In the genomic region with DNA sequence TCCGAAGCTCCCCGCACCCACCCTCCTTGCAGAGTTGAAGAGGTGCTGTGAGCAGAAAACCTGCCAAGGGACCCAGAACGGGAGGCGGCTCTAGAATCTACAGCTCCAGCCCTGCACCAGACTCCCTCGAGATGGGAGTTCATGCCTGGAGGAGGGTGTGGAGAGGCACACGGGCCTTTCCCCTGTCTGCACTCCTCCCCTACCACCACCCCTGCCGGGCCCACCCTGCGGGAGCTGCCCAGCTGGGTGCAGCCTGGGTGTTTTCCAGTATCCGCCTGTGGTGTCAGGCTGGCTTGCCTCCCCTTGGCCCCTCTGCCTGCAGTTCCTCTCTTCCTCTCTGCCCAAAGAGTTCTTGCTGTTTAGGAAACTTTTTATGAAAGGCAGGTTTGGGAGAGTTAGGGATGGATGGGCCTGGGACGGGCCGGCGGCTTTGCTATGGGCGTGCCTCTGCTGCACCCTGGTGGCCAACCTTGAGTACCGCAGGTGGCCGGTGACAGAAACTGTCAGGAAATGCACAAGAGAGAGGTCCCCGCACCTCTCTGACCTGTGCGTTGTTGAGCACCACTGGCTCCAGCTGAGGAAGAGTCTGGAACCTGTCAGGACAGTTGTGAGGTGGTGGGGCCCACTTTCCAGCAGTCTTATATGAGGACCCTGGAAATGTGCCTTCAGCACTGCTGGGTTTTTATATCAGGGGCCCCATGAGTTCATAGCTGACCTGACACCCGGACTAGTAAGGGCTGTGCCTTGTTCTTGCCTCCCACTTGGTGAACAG, we compare ENCODE assay signal across 8 cellular contexts.
A peak's percentile ranks its signal among the peaks of the same experiment; 100 is the strongest.
DNase-seq lines count a peak whose midpoint lies in the region; ATAC-seq, FAIRE-seq and TF ChIP-seq lines count a peak whose summit lies in the region.

No MANE protein-coding gene starts in this region.

- ATAC-seq in GM18511 (IDR thresholded peaks at IDR 0.05; ENCODE audit: unreplicated experiment): no peak

- H3K4me3 Mint-ChIP-seq in type B pancreatic cell: no peak overlapping the region

- no peaks in the 10 kb centered on the region for H3K27me3 Mint-ChIP-seq in type B pancreatic cell

- H3K4me1 ChIP-seq in HUES48 (ENCODE audit: control insufficient read depth, insufficient read depth, low read length) (peaks cover 4% of the 10 kb centered on the region; the same call in 1 of the 2 replicates), SJSA1 (replicated peaks) (peaks cover 4% of the 10 kb centered on the region), parathyroid adenoma (no peaks in the 10 kb centered on the region)

- H3K27ac ChIP-seq in HUES48 (ENCODE audit: low read depth, low read length): peak overlapping the region; percentile 35
- no peak overlapping the region for H3K27ac ChIP-seq in SJSA1
- H3K27ac ChIP-seq in parathyroid adenoma: no peak overlapping the region

- no peaks in the 10 kb centered on the region for H3K9me3 ChIP-seq in HUES48 (ENCODE audit: control insufficient read depth, insufficient read depth, low read length)
- no peaks in the 10 kb centered on the region for H3K9me3 ChIP-seq in SJSA1 (replicated peaks)
- H3K9me3 ChIP-seq in parathyroid adenoma (ENCODE audit: control insufficient read depth, low read length): no peaks in the 10 kb centered on the region

- no peaks in the 10 kb centered on the region for H3K27me3 ChIP-seq in HUES48 (ENCODE audit: control insufficient read depth, insufficient read depth, low read length)
- H3K27me3 ChIP-seq in SJSA1 (replicated peaks): no peaks in the 10 kb centered on the region
- no peaks in the 10 kb centered on the region for H3K27me3 ChIP-seq in parathyroid adenoma (ENCODE audit: control insufficient read depth, insufficient read depth, low read length)

- H3K79me2 ChIP-seq in parathyroid adenoma: no peaks in the 10 kb centered on the region

- peak overlapping the region; percentile 83 for H3K27ac Mint-ChIP-seq in type B pancreatic cell

- DNase-seq in SJSA1 (ENCODE audit: low read depth in 1 of 2, low spot score in 2 of 2) (peak; percentile 82 to 86), germinal center (ENCODE audit: low spot score) (peak; percentile 85), type B pancreatic cell (ENCODE audit: extremely low spot score, unreplicated experiment) (peak; percentile 84)
- DNase-seq in activated naive CD4-positive, alpha-beta T cell (lab: John Stamatoyannopoulos, UW): peak; percentile 60 to 71 (median 64)

- H3K9ac ChIP-seq in HUES48 (ENCODE audit: low read depth, low read length) (no peak overlapping the region), parathyroid adenoma (no peak overlapping the region)

- FAIRE-seq in G401.6 (lab: Jason Lieb, UNC): peak; percentile 82

- no peak overlapping the region for H3K4me2 ChIP-seq in parathyroid adenoma (ENCODE audit: low read length)

- H3K4me1 Mint-ChIP-seq in type B pancreatic cell (ENCODE audit: unreplicated experiment): peaks cover 5% of the 10 kb centered on the region

- no peaks in the 10 kb centered on the region for H3K9me3 Mint-ChIP-seq in type B pancreatic cell

- TF ChIP-seq CTCF in parathyroid adenoma (IDR thresholded peaks at IDR 0.05) (peak; percentile 98), type B pancreatic cell (conservative IDR thresholded peaks at IDR 0.05) (peak; percentile 95)

- no peak overlapping the region for H2AFZ ChIP-seq in parathyroid adenoma

- H3K36me3 ChIP-seq in HUES48 (ENCODE audit: control insufficient read depth, insufficient read depth, low read length) (peaks cover 66% of the 10 kb centered on the region), SJSA1 (peaks cover 88% of the 10 kb centered on the region), parathyroid adenoma (ENCODE audit: control insufficient read depth, insufficient read depth, low read length) (no peaks in the 10 kb centered on the region)

- no peak overlapping the region for H3K4me3 ChIP-seq in HUES48 (ENCODE audit: low read depth, low read length)
- no peak overlapping the region for H3K4me3 ChIP-seq in SJSA1
- no peak overlapping the region for H3K4me3 ChIP-seq in parathyroid adenoma (ENCODE audit: low read depth, low read length)

- peaks cover 7% of the 10 kb centered on the region for H3K36me3 Mint-ChIP-seq in type B pancreatic cell
